2 cellular contexts compared by ENCODE assay signal in the genomic region with DNA sequence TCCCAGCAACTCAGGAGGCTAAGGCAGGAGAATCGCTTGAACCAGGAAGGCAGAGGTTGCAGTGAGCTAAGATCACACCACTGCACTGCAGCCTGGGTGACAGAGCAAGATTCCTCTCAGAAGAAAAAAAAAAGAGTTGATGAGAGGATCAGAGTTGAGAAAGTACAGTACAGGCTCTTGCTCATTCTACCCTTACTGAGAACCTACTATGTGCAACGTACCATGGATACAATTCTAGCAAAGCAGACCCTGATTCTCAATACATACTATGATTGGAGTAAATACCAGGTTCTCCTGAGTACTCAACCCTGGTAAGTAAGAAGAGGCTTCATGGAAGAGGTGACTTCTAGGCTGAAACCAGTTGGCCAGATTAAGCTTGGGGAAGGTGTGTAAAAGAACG.
TF ChIP-seq lines count a peak whose summit lies in the region.

No MANE protein-coding gene starts in this region.

TF ChIP-seq in IMR-90, 13 proteins besides CTCF, POLR2A, EP300 and RAD21:
- TF ChIP-seq, protein P1, sequence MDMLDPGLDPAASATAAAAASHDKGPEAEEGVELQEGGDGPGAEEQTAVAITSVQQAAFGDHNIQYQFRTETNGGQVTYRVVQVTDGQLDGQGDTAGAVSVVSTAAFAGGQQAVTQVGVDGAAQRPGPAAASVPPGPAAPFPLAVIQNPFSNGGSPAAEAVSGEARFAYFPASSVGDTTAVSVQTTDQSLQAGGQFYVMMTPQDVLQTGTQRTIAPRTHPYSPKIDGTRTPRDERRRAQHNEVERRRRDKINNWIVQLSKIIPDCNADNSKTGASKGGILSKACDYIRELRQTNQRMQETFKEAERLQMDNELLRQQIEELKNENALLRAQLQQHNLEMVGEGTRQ (IDR thresholded peaks at IDR 0.05; ENCODE audit: low read depth, low read length) = no peak
- TF ChIP-seq RFX5 (IDR thresholded peaks at IDR 0.05; ENCODE audit: low read depth, low read length) = no peak
- no peak for TF ChIP-seq MAZ (IDR thresholded peaks at IDR 0.05; ENCODE audit: borderline replicate concordance, low read depth, low read length)
- TF ChIP-seq FOS (IDR thresholded peaks at IDR 0.05; ENCODE audit: low read depth, low read length) = no peak
- no peak for TF ChIP-seq CEBPB (IDR thresholded peaks at IDR 0.05; ENCODE audit: low read depth, low read length)
- no peak for TF ChIP-seq CHD1 (IDR thresholded peaks at IDR 0.05; ENCODE audit: low read depth, low read length)
- no peak for TF ChIP-seq MXI1 (IDR thresholded peaks at IDR 0.05; ENCODE audit: borderline replicate concordance, low read depth, low read length)
- no peak for TF ChIP-seq SMC3 (IDR thresholded peaks at IDR 0.05; ENCODE audit: low read depth, low read length)
- TF ChIP-seq BHLHE40 (IDR thresholded peaks at IDR 0.05; ENCODE audit: low read depth, low read length) = no peak
- no peak for TF ChIP-seq NFE2L2 (IDR thresholded peaks at IDR 0.05; ENCODE audit: low read depth, low read length)

TF ChIP-seq in K562, 482 proteins besides CTCF, POLR2A, EP300 and RAD21:
- TF ChIP-seq ZNF436 (CRISPR knock-in tag; IDR thresholded peaks at IDR 0.05) (no peak), ZFP36 (IDR thresholded peaks at IDR 0.05; ENCODE audit: low read depth, low read length, partially characterized antibody) (peak; percentile 20), ZKSCAN1 (IDR thresholded peaks at IDR 0.05; ENCODE audit: low read depth, low read length) (peak; percentile 85; the same call in 1 of the 2 replicates)
